1 cellular context compared by ENCODE assay signal in the genomic region with DNA sequence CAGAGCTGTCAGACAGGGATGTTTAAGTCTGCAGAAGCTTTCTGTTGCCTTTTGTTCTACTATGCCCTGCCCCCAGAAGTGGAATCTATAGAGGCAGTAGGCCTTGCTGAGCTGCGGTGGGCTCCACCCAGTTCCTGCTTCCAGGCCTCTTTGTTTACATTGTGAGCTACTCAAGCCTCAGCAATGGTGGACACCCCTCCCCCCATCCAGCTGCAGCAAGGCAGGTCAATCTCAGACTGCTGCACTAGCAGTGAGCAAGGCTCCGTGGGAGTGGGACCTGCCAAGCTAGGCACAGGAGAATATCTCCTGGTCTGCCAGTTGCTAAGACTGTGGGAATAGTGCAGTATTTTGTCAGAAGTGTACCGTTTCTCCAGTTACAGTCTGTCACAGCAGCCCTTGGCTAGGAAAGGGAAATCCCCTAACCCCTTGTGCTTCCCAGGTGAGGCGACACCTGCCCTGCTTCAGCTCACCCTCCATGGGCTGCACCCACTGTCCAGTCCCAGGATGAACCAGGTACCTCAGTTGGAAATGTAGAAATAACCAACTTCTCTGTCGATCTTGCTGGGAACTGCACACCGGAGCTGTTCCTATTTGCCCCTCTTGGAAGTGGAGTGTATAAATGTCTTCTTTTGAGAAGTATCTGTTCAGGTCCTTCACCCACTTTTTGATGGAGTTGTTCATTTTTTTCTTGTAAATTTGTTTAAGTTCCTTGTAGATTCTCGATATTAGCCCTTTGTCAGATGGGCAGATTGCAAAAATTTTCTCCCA.
TF ChIP-seq lines count a peak whose summit lies in the region.

No MANE protein-coding gene starts in this region.

TF ChIP-seq in GM23338, 12 proteins besides CTCF, POLR2A, EP300 and RAD21 (continued from another document):
- TF ChIP-seq, protein P1, sequence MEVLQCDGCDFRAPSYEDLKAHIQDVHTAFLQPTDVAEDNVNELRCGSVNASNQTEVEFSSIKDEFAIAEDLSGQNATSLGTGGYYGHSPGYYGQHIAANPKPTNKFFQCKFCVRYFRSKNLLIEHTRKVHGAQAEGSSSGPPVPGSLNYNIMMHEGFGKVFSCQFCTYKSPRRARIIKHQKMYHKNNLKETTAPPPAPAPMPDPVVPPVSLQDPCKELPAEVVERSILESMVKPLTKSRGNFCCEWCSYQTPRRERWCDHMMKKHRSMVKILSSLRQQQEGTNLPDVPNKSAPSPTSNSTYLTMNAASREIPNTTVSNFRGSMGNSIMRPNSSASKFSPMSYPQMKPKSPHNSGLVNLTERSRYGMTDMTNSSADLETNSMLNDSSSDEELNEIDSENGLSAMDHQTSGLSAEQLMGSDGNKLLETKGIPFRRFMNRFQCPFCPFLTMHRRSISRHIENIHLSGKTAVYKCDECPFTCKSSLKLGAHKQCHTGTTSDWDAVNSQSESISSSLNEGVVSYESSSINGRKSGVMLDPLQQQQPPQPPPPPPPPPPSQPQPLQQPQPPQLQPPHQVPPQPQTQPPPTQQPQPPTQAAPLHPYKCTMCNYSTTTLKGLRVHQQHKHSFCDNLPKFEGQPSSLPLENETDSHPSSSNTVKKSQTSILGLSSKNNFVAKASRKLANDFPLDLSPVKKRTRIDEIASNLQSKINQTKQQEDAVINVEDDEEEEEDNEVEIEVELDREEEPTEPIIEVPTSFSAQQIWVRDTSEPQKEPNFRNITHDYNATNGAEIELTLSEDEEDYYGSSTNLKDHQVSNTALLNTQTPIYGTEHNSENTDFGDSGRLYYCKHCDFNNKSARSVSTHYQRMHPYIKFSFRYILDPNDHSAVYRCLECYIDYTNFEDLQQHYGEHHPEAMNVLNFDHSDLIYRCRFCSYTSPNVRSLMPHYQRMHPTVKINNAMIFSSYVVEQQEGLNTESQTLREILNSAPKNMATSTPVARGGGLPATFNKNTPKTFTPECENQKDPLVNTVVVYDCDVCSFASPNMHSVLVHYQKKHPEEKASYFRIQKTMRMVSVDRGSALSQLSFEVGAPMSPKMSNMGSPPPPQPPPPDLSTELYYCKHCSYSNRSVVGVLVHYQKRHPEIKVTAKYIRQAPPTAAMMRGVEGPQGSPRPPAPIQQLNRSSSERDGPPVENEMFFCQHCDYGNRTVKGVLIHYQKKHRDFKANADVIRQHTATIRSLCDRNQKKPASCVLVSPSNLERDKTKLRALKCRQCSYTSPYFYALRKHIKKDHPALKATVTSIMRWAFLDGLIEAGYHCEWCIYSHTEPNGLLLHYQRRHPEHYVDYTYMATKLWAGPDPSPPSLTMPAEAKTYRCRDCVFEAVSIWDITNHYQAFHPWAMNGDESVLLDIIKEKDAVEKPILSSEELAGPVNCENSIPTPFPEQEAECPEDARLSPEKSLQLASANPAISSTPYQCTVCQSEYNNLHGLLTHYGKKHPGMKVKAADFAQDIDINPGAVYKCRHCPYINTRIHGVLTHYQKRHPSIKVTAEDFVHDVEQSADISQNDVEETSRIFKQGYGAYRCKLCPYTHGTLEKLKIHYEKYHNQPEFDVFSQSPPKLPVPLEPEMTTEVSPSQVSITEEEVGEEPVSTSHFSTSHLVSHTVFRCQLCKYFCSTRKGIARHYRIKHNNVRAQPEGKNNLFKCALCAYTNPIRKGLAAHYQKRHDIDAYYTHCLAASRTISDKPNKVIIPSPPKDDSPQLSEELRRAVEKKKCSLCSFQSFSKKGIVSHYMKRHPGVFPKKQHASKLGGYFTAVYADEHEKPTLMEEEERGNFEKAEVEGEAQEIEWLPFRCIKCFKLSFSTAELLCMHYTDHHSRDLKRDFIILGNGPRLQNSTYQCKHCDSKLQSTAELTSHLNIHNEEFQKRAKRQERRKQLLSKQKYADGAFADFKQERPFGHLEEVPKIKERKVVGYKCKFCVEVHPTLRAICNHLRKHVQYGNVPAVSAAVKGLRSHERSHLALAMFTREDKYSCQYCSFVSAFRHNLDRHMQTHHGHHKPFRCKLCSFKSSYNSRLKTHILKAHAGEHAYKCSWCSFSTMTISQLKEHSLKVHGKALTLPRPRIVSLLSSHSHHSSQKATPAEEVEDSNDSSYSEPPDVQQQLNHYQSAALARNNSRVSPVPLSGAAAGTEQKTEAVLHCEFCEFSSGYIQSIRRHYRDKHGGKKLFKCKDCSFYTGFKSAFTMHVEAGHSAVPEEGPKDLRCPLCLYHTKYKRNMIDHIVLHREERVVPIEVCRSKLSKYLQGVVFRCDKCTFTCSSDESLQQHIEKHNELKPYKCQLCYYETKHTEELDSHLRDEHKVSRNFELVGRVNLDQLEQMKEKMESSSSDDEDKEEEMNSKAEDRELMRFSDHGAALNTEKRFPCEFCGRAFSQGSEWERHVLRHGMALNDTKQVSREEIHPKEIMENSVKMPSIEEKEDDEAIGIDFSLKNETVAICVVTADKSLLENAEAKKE (CRISPR knock-in tag; IDR thresholded peaks at IDR 0.05), result no peak
- TF ChIP-seq EZH2phosphoT487 (IDR thresholded peaks at IDR 0.05; ENCODE audit: unreplicated experiment) (no peak), STAT1 (IDR thresholded peaks at IDR 0.05; ENCODE audit: unreplicated experiment) (no peak), JUNB (IDR thresholded peaks at IDR 0.05; ENCODE audit: unreplicated experiment) (no peak)
- TF ChIP-seq, protein P2, sequence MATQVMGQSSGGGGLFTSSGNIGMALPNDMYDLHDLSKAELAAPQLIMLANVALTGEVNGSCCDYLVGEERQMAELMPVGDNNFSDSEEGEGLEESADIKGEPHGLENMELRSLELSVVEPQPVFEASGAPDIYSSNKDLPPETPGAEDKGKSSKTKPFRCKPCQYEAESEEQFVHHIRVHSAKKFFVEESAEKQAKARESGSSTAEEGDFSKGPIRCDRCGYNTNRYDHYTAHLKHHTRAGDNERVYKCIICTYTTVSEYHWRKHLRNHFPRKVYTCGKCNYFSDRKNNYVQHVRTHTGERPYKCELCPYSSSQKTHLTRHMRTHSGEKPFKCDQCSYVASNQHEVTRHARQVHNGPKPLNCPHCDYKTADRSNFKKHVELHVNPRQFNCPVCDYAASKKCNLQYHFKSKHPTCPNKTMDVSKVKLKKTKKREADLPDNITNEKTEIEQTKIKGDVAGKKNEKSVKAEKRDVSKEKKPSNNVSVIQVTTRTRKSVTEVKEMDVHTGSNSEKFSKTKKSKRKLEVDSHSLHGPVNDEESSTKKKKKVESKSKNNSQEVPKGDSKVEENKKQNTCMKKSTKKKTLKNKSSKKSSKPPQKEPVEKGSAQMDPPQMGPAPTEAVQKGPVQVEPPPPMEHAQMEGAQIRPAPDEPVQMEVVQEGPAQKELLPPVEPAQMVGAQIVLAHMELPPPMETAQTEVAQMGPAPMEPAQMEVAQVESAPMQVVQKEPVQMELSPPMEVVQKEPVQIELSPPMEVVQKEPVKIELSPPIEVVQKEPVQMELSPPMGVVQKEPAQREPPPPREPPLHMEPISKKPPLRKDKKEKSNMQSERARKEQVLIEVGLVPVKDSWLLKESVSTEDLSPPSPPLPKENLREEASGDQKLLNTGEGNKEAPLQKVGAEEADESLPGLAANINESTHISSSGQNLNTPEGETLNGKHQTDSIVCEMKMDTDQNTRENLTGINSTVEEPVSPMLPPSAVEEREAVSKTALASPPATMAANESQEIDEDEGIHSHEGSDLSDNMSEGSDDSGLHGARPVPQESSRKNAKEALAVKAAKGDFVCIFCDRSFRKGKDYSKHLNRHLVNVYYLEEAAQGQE (IDR thresholded peaks at IDR 0.05; ENCODE audit: unreplicated experiment), result no peak
